ENCODE assay signal across 2 cellular contexts in genomic region chr7:140176811-140177702, GRCh38.
TF ChIP-seq lines count a peak whose summit lies in the region.

A gene with protein sequence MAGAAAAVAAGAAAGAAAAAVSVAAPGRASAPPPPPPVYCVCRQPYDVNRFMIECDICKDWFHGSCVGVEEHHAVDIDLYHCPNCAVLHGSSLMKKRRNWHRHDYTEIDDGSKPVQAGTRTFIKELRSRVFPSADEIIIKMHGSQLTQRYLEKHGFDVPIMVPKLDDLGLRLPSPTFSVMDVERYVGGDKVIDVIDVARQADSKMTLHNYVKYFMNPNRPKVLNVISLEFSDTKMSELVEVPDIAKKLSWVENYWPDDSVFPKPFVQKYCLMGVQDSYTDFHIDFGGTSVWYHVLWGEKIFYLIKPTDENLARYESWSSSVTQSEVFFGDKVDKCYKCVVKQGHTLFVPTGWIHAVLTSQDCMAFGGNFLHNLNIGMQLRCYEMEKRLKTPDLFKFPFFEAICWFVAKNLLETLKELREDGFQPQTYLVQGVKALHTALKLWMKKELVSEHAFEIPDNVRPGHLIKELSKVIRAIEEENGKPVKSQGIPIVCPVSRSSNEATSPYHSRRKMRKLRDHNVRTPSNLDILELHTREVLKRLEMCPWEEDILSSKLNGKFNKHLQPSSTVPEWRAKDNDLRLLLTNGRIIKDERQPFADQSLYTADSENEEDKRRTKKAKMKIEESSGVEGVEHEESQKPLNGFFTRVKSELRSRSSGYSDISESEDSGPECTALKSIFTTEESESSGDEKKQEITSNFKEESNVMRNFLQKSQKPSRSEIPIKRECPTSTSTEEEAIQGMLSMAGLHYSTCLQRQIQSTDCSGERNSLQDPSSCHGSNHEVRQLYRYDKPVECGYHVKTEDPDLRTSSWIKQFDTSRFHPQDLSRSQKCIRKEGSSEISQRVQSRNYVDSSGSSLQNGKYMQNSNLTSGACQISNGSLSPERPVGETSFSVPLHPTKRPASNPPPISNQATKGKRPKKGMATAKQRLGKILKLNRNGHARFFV (minus strand): TSS chr7:140176983. CDS start chr7:140176937, 46 bp downstream.

TF ChIP-seq in HCT116, 20 proteins besides CTCF, POLR2A, EP300 and RAD21 (continued from another document):
- TF ChIP-seq, protein P1, sequence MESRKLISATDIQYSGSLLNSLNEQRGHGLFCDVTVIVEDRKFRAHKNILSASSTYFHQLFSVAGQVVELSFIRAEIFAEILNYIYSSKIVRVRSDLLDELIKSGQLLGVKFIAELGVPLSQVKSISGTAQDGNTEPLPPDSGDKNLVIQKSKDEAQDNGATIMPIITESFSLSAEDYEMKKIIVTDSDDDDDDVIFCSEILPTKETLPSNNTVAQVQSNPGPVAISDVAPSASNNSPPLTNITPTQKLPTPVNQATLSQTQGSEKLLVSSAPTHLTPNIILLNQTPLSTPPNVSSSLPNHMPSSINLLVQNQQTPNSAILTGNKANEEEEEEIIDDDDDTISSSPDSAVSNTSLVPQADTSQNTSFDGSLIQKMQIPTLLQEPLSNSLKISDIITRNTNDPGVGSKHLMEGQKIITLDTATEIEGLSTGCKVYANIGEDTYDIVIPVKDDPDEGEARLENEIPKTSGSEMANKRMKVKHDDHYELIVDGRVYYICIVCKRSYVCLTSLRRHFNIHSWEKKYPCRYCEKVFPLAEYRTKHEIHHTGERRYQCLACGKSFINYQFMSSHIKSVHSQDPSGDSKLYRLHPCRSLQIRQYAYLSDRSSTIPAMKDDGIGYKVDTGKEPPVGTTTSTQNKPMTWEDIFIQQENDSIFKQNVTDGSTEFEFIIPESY (IDR thresholded peaks at IDR 0.05; ENCODE audit: extremely low read depth, insufficient replicate concordance, low read length), result peak; percentile 51
- TF ChIP-seq FOSL1 (IDR thresholded peaks at IDR 0.05; ENCODE audit: low read depth) (no peak), EZH2phosphoT487 (IDR thresholded peaks at IDR 0.05; ENCODE audit: borderline replicate concordance) (no peak), EGR1 (IDR thresholded peaks at IDR 0.05; ENCODE audit: low read depth) (peak; percentile 98), YY1 (IDR thresholded peaks at IDR 0.05; ENCODE audit: extremely low read depth, insufficient replicate concordance, low read depth, low read length) (peak; percentile 37), TCF7L2 (IDR thresholded peaks at IDR 0.05; ENCODE audit: borderline replicate concordance, extremely low read depth, insufficient read depth, insufficient read length) (peak; percentile 16), POLR2AphosphoS5 (IDR thresholded peaks at IDR 0.05; ENCODE audit: low read depth, low read length) (peak; percentile 74), SP1 (IDR thresholded peaks at IDR 0.05; ENCODE audit: low read depth) (no peak), ZNF274 (IDR thresholded peaks at IDR 0.05; ENCODE audit: low read depth, low read length) (no peak)
- TF ChIP-seq, protein P2, sequence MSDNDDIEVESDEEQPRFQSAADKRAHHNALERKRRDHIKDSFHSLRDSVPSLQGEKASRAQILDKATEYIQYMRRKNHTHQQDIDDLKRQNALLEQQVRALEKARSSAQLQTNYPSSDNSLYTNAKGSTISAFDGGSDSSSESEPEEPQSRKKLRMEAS (IDR thresholded peaks at IDR 0.05), result peak; percentile 70; the same call in 1 of the 2 replicates
TF ChIP-seq in HCT116: peak in this region for 7.

TF ChIP-seq in SK-N-SH, 30 proteins besides CTCF, POLR2A, EP300 and RAD21 (continued from another document):
- no peak for TF ChIP-seq EZH2phosphoT487 (IDR thresholded peaks at IDR 0.05; ENCODE audit: borderline replicate concordance, low read depth)
- TF ChIP-seq YY1 (IDR thresholded peaks at IDR 0.05; ENCODE audit: low read depth), result peak; percentile 82
- TF ChIP-seq TAF1 (IDR thresholded peaks at IDR 0.05; ENCODE audit: borderline replicate concordance, low read depth, low read length), result peak; percentile 79
- no peak for TF ChIP-seq JUND (IDR thresholded peaks at IDR 0.05)
- peak; percentile 90 for TF ChIP-seq NRF1 (IDR thresholded peaks at IDR 0.05; ENCODE audit: low read depth, low read length)
- peak; percentile 83 for TF ChIP-seq MXI1 (IDR thresholded peaks at IDR 0.05; ENCODE audit: low read depth, low read length)
- peak; percentile 39 for TF ChIP-seq CHD2 (IDR thresholded peaks at IDR 0.05; ENCODE audit: low read length, partially characterized antibody)
- TF ChIP-seq USF2 (IDR thresholded peaks at IDR 0.05; ENCODE audit: borderline replicate concordance, low read depth, low read length), result no peak
TF ChIP-seq in SK-N-SH: peak in this region for 8.
